Comparison of ENCODE assay signal across 3 cellular contexts in the genomic region with DNA sequence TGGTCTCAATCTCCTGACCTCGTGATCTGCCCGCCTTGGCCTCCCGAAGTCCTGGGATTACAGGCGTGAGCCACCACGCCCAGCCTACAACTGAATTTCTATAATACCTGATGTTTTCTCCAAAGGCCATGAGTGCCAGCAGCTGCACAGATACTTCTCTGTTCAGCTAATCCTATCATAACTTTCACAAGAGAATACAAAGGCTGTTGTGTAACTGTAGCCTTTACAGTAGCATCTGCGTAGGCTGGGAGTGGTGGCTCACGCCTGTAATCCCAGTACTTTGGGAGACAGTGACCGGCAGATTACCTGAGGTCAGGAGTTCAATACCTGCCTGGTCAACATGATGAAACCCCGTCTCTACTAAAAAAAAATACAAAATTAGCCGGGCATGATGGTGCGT. TPM values are rescaled to one million over a fixed set of nuclear protein-coding genes. Genes with fewer than 3 reads are reported as not detected.
"Had no signal": no experiment of that assay in that cellular context is flagged by ENCODE, and none has a peak within 500 bp of the region (broad histone marks: within the 10 kb centered on the region; RNA-seq: fewer than 3 reads in every experiment).

No MANE protein-coding gene starts in this region.

RNA-seq across cellular contexts. Expression of gene NIM1K, which starts 8.9 kb away (rescaled TPM):
- total RNA-seq: hepatocyte, liver, lung microvascular endothelial cell had no signal
- polyA plus RNA-seq: hepatocyte had no signal
